19 cellular contexts compared by ENCODE assay signal in genomic region chr6:84696181-84696580, GRCh38.
"Had no signal": no experiment of that assay in that cellular context is flagged by ENCODE, and none has a peak within 500 bp of the region (broad histone marks: within the 10 kb centered on the region; RNA-seq: fewer than 3 reads in every experiment).

No MANE protein-coding gene starts in this region.

- H3K4me1 ChIP-seq: colonic mucosa, esophagus squamous epithelium, foreskin keratinocyte, left ventricle myocardium inferior, lower lobe of right lung, psoas muscle, stomach, transverse colon had no signal

- H3K4me3 Mint-ChIP-seq: immature natural killer cell; naive thymus-derived CD4-positive, alpha-beta T cell had no signal

- H3K36me3 ChIP-seq: colonic mucosa, esophagus squamous epithelium, left ventricle myocardium inferior, lower lobe of right lung, neutrophil, stomach, thoracic aorta, transverse colon had no signal

- H3K9me3 ChIP-seq: colonic mucosa, esophagus squamous epithelium, left ventricle myocardium inferior, lower lobe of right lung, neutrophil, psoas muscle, thoracic aorta, transverse colon had no signal

- H3K36me3 Mint-ChIP-seq: immature natural killer cell; naive thymus-derived CD4-positive, alpha-beta T cell had no signal

- DNase-seq: colonic mucosa; dermis blood vessel endothelial cell; esophagus squamous epithelium; foreskin keratinocyte; immature natural killer cell; kidney; left cardiac atrium; left ventricle myocardium inferior; lower lobe of right lung; mesendoderm; naive thymus-derived CD4-positive, alpha-beta T cell; psoas muscle; stimulated activated naive CD4-positive, alpha-beta T cell; stomach; substantia nigra; transverse colon had no signal

- H3K4me3 ChIP-seq: colonic mucosa, esophagus squamous epithelium, left ventricle myocardium inferior, lower lobe of right lung, psoas muscle, skin epidermis, stomach, thoracic aorta, transverse colon had no signal

- H3K27ac ChIP-seq: colonic mucosa, esophagus squamous epithelium, foreskin keratinocyte, left ventricle myocardium inferior, lower lobe of right lung, neutrophil, psoas muscle, skin epidermis, stomach, thoracic aorta, transverse colon had no signal

- FAIRE-seq: kidney had no signal

- H3K27me3 ChIP-seq: colonic mucosa, esophagus squamous epithelium, foreskin keratinocyte, neutrophil, stomach, transverse colon had no signal

- H3K4me1 Mint-ChIP-seq: immature natural killer cell; naive thymus-derived CD4-positive, alpha-beta T cell had no signal

- H3K27ac Mint-ChIP-seq: immature natural killer cell; naive thymus-derived CD4-positive, alpha-beta T cell had no signal
